Comparison of ENCODE assay signal across 1 cellular context in the genomic region with DNA sequence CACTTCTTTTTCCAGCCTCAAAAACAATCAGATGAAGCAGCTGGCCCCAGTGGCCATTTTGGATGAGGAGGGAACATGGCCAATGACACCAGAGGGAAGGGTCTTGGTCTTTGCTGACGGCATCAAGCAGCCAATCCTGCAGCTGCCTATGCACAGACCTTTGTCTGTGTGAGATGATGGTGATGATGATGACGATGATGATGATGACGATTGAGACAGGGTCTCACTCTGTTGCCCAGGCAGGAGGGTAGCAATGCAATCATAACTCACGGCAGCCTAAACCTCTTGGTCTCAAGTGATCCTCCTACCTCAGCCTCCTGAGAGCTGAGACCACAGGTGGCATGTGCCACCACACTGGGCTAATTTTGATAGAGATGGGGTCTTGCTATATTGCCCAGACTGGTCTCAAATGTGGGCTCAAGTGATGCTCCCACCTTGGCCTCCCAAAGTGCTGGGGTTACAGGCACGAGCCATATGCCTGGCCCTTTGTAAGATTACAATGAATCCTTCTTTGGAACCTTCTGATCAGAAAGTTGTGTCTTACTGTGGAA.
A peak's percentile ranks its signal among the peaks of the same experiment; 100 is the strongest.
TF ChIP-seq lines count a peak whose summit lies in the region.

No MANE protein-coding gene starts in this region.

TF ChIP-seq in K562, 482 proteins besides CTCF, POLR2A, EP300 and RAD21:
- no peak for TF ChIP-seq ELF4 (CRISPR knock-in tag; IDR thresholded peaks at IDR 0.05)
- no peak for TF ChIP-seq SMAD3 (CRISPR knock-in tag; conservative IDR thresholded peaks at IDR 0.05)
- TF ChIP-seq KDM5B (IDR thresholded peaks at IDR 0.05; ENCODE audit: insufficient replicate concordance, low read depth, low read length): no peak
- no peak for TF ChIP-seq ZNF408 (CRISPR knock-in tag; IDR thresholded peaks at IDR 0.05; ENCODE audit: low read depth)
- TF ChIP-seq YY1 (IDR thresholded peaks at IDR 0.05; ENCODE audit: borderline replicate concordance in 1 of 3, control insufficient read depth in 1 of 3, extremely low read depth in 1 of 3, insufficient read depth in 3 of 3, insufficient read length in 1 of 3, insufficient replicate concordance in 2 of 3, low read depth in 1 of 3, low read length in 2 of 3): peak in 1 of 3 experiments; percentile 28
- TF ChIP-seq ZNF785 (CRISPR knock-in tag; IDR thresholded peaks at IDR 0.05): no peak
- no peak for TF ChIP-seq KAT7 (CRISPR knock-in tag; IDR thresholded peaks at IDR 0.05; ENCODE audit: borderline replicate concordance)
- TF ChIP-seq, protein P1, sequence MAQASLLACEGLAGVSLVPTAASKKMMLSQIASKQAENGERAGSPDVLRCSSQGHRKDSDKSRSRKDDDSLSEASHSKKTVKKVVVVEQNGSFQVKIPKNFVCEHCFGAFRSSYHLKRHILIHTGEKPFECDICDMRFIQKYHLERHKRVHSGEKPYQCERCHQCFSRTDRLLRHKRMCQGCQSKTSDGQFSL (CRISPR knock-in tag; IDR thresholded peaks at IDR 0.05): no peak
- TF ChIP-seq, protein P1 (tag; IDR thresholded peaks at IDR 0.05): no peak
- TF ChIP-seq ZNF354B (CRISPR knock-in tag; IDR thresholded peaks at IDR 0.05): no peak
- TF ChIP-seq SRF (CRISPR knock-in tag; IDR thresholded peaks at IDR 0.05): no peak
- peak; percentile 86; the same call in 1 of the 2 replicates for TF ChIP-seq ZNF121 (CRISPR knock-in tag; conservative IDR thresholded peaks at IDR 0.05)
- TF ChIP-seq, protein P2, sequence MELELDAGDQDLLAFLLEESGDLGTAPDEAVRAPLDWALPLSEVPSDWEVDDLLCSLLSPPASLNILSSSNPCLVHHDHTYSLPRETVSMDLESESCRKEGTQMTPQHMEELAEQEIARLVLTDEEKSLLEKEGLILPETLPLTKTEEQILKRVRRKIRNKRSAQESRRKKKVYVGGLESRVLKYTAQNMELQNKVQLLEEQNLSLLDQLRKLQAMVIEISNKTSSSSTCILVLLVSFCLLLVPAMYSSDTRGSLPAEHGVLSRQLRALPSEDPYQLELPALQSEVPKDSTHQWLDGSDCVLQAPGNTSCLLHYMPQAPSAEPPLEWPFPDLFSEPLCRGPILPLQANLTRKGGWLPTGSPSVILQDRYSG (tag; conservative IDR thresholded peaks at IDR 0.05; ENCODE audit: low read depth): no peak
- no peak for TF ChIP-seq PCBP2 (IDR thresholded peaks at IDR 0.05; ENCODE audit: low read depth, low read length, poor library complexity, severe bottlenecking)
- no peak for TF ChIP-seq HDAC3 (IDR thresholded peaks at IDR 0.05; ENCODE audit: borderline replicate concordance, partially characterized antibody)
- TF ChIP-seq NCOA1 (IDR thresholded peaks at IDR 0.05; ENCODE audit: low read depth): no peak
- no peak for TF ChIP-seq NFIC (IDR thresholded peaks at IDR 0.05)
